In genomic region chr10:44697096-44697495, GRCh38 we compare ENCODE assay signal across 21 cellular contexts.
DNase-seq lines count a peak whose midpoint lies in the region; ATAC-seq and TF ChIP-seq lines count a peak whose summit lies in the region.
"Had no signal": no experiment of that assay in that cellular context is flagged by ENCODE, and none has a peak within 500 bp of the region (broad histone marks: within the 10 kb centered on the region; RNA-seq: fewer than 3 reads in every experiment).

No MANE protein-coding gene starts in this region.

- H3K27ac Mint-ChIP-seq in T-helper 2 cell treated with Interferon-gamma antibody and Interleukin-4, amounts not matched to agents 5 μg/mL and 100 μg/mL, for 36 hours, result no peak overlapping the region
- H3K27ac Mint-ChIP-seq: CD4-positive, alpha-beta memory T cell; natural killer cell had no signal

- H3K4me3 Mint-ChIP-seq in T-helper 2 cell treated with Interferon-gamma antibody and Interleukin-4, amounts not matched to agents 5 μg/mL and 100 μg/mL, for 36 hours, result no peak overlapping the region
- H3K4me3 Mint-ChIP-seq: CD4-positive, alpha-beta memory T cell; natural killer cell had no signal

- DNase-seq in H4 (ENCODE audit: low spot score) (peak; percentile 23), astrocyte of the spinal cord (ENCODE audit: low read depth, low spot score) (peak; percentile 73), islet precursor cell (peak; percentile 10), sciatic nerve (ENCODE audit: low spot score) (no peak), NCI-H226 (no peak), LoVo (ENCODE audit: low spot score) (no peak)
- DNase-seq in T-helper 2 cell treated with Interferon-gamma antibody and Interleukin-4, amounts not matched to agents 5 μg/mL and 100 μg/mL, for 36 hours (ENCODE audit: low spot score), result no peak
- DNase-seq: activated CD4-positive, alpha-beta T cell treated with anti-CD3 and anti-CD28 coated beads for 48 hours; CD4-positive, alpha-beta memory T cell; central memory CD4-positive, alpha-beta T cell; effector CD4-positive, alpha-beta T cell; esophagus squamous epithelium; natural killer cell; NCI-H1092 treated with DMSO at 0.1 percent for 48 hours; NCI-H2081; NCI-H510A; stimulated activated CD8-positive, alpha-beta memory T cell treated with anti-CD3 and anti-CD28 coated beads, Interleukin-4, amount 100 ng/mL, for 48 hours; substantia nigra had no signal

- H3K4me1 Mint-ChIP-seq in T-helper 2 cell treated with Interferon-gamma antibody and Interleukin-4, amounts not matched to agents 5 μg/mL and 100 μg/mL, for 36 hours (ENCODE audit: low read depth), result no peaks in the 10 kb centered on the region
- H3K4me1 Mint-ChIP-seq: CD4-positive, alpha-beta memory T cell; natural killer cell had no signal

- no peak overlapping the region for H3K4me3 ChIP-seq in astrocyte of the spinal cord (ENCODE audit: low read depth, low read length)
- H3K4me3 ChIP-seq: esophagus squamous epithelium, heart left ventricle, prostate gland had no signal

- intact Hi-C loops in sciatic nerve (cut with DNase I), result no loop called here

- peak; percentile 53 for ATAC-seq in sciatic nerve
- no peak for ATAC-seq in GM18520 (IDR thresholded peaks at IDR 0.05; ENCODE audit: unreplicated experiment)
- ATAC-seq: natural killer cell had no signal

- in situ Hi-C loops in astrocyte of the spinal cord (cut with HindIII; ENCODE audit: low sequenced_read_pairs), result no loop called here

- peaks cover 7% of the 10 kb centered on the region for H3K9me3 Mint-ChIP-seq in T-helper 2 cell treated with Interferon-gamma antibody and Interleukin-4, amounts not matched to agents 5 μg/mL and 100 μg/mL, for 36 hours

- no peak for TF ChIP-seq CTCF in astrocyte of the spinal cord (IDR thresholded peaks at IDR 0.05; ENCODE audit: low read depth, low read length)

- H3K27me3 Mint-ChIP-seq in T-helper 2 cell treated with Interferon-gamma antibody and Interleukin-4, amounts not matched to agents 5 μg/mL and 100 μg/mL, for 36 hours (ENCODE audit: low read depth), result no peaks in the 10 kb centered on the region
- H3K27me3 Mint-ChIP-seq: CD4-positive, alpha-beta memory T cell had no signal

- H3K36me3 Mint-ChIP-seq in T-helper 2 cell treated with Interferon-gamma antibody and Interleukin-4, amounts not matched to agents 5 μg/mL and 100 μg/mL, for 36 hours (ENCODE audit: low read depth), result no peaks in the 10 kb centered on the region
- H3K36me3 Mint-ChIP-seq: CD4-positive, alpha-beta memory T cell; natural killer cell had no signal

Comparison
In these comparisons a context has a peak if more than half of its experiments do, and no peak if none do; other contexts are left out.
1. DNase-seq: peak in H4 (single experiment), astrocyte of the spinal cord (single experiment) and islet precursor cell (single experiment); none in sciatic nerve (single experiment), NCI-H226 (single experiment), T-helper 2 cell treated with Interferon-gamma antibody and Interleukin-4, amounts not matched to agents 5 μg/mL and 100 μg/mL, for 36 hours (single experiment) and LoVo (single experiment).